ENCODE assay signal across 8 cellular contexts in the genomic region with DNA sequence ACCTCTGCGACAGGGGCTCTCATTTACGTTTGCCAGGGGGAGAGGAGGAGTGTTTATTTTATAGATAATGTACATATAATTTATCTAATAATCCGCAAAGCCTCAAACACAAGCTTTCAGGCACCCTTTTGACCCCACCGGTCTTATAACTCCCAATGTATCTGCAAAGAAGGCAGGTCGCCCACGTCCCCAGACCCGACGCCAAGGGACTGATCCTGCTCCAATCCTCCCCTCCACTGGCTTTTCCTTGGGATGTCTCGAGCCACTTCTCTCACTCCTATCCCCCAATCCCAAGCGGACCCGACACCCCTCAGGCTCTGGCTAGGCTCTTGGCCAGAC. TPM values are rescaled to one million over a fixed set of nuclear protein-coding genes. Genes with fewer than 3 reads are reported as not detected.
DNase-seq lines count a peak whose midpoint lies in the region; ATAC-seq, FAIRE-seq and TF ChIP-seq lines count a peak whose summit lies in the region.

No MANE protein-coding gene starts in this region.

- peak; percentile 16 for ATAC-seq in PC-3

- FAIRE-seq in RCC 7860 (lab: Jason Lieb, UNC) = no peak

- H3K9me3 ChIP-seq in PC-3 (ENCODE audit: low read length) = no peaks in the 10 kb centered on the region
- no peaks in the 10 kb centered on the region for H3K9me3 ChIP-seq in parathyroid adenoma (ENCODE audit: control insufficient read depth, low read length)

- H3K9ac ChIP-seq in PC-3 (ENCODE audit: low read length) (peak overlapping the region; percentile 96), parathyroid adenoma (peak overlapping the region; percentile 96)

- H3K27ac ChIP-seq in PC-3 (ENCODE audit: low read length) (peak overlapping the region; percentile 33; the same call in 1 of the 2 replicates), parathyroid adenoma (peak overlapping the region; percentile 95)

- H3K9me2 ChIP-seq in PC-3 (replicated peaks; ENCODE audit: low read length) = no peaks in the 10 kb centered on the region

- intact Hi-C loops in PC-3 (cut with micrococcal nuclease) = loop anchor here (1.0 to 5.0 kb wide), 3 partner anchors 90 to 545 kb away; a partner anchor contains a TSS

- DNase-seq in activated T-cell treated with anti-CD3 and anti-CD28 coated beads for 4 hours = peak; percentile 1
- DNase-seq in activated T-cell treated with anti-CD3 and anti-CD28 coated beads, Interleukin-2, amount 50 U/mL, for 48 hours = no peak
- DNase-seq in PC-3 = no peak
- no peak for DNase-seq in epithelial cell of esophagus (ENCODE audit: low read depth)
- no peak for DNase-seq in NCI-H69 (lab: John Stamatoyannopoulos, UW)
- no peak for DNase-seq in RCC 7860 (ENCODE audit: low spot score)
- DNase-seq in NCI-H446 treated with DMSO at 0.1 percent for 48 hours (lab: John Stamatoyannopoulos, UW) = no peak

- no peaks in the 10 kb centered on the region for H3F3A ChIP-seq in PC-3 (ENCODE audit: low read length, unreplicated experiment)

- CTCF ChIA-PET in PC-3 (lab: Charles Lee) = no interaction called here

- H3K27me3 ChIP-seq in PC-3 (ENCODE audit: low read length) = no peaks in the 10 kb centered on the region
- no peaks in the 10 kb centered on the region for H3K27me3 ChIP-seq in parathyroid adenoma (ENCODE audit: control insufficient read depth, insufficient read depth, low read length)

- POLR2A ChIA-PET in PC-3 (lab: Charles Lee; ENCODE audit: unreplicated experiment) = interaction anchor here (0.6 kb wide), 1 partner anchor 60 kb away, joined by 3 read pairs; no protein-coding TSS in a partner anchor

- H3K4me3 ChIP-seq in PC-3 (ENCODE audit: low read length) = peak overlapping the region; percentile 75
- peak overlapping the region; percentile 70 for H3K4me3 ChIP-seq in epithelial cell of esophagus (ENCODE audit: low read length)
- peak overlapping the region; percentile 81 for H3K4me3 ChIP-seq in parathyroid adenoma (ENCODE audit: low read depth, low read length)

- peaks cover 19% of the 10 kb centered on the region for H3K4me1 ChIP-seq in PC-3 (ENCODE audit: insufficient read depth, low read length)
- peaks cover 6% of the 10 kb centered on the region for H3K4me1 ChIP-seq in parathyroid adenoma

- peak overlapping the region; percentile 99 for H2AFZ ChIP-seq in PC-3 (ENCODE audit: low read length)
- H2AFZ ChIP-seq in parathyroid adenoma = peak overlapping the region; percentile 99

- peaks cover 46% of the 10 kb centered on the region for H3K79me2 ChIP-seq in PC-3 (ENCODE audit: low read length)
- H3K79me2 ChIP-seq in parathyroid adenoma = peaks cover 27% of the 10 kb centered on the region

- no peak for TF ChIP-seq CTCF in PC-3 (conservative IDR thresholded peaks at IDR 0.05; ENCODE audit: low read depth, low read length)
- TF ChIP-seq CTCF in epithelial cell of esophagus (IDR thresholded peaks at IDR 0.05; ENCODE audit: insufficient read depth, low read depth, low read length, missing control alignments) = no peak
- no peak for TF ChIP-seq CTCF in parathyroid adenoma (IDR thresholded peaks at IDR 0.05)

- H3K4me2 ChIP-seq in PC-3 (ENCODE audit: low read length) (peak overlapping the region; percentile 94), parathyroid adenoma (ENCODE audit: low read length) (peak overlapping the region; percentile 77)

- BruUV-seq in PC-3 (replicated peaks; lab: Mats Ljungman, UMichigan) = TSS peak; percentile 53

- peaks cover 11% of the 10 kb centered on the region; the same call in 1 of the 2 replicates for H3K36me3 ChIP-seq in PC-3 (ENCODE audit: low read depth, low read length)
- H3K36me3 ChIP-seq in parathyroid adenoma (ENCODE audit: control insufficient read depth, insufficient read depth, low read length) = no peaks in the 10 kb centered on the region

- peaks cover 17% of the 10 kb centered on the region; the same call in 1 of the 2 replicates for H4K20me1 ChIP-seq in PC-3 (ENCODE audit: low read length)

RNA-seq across cellular contexts. Expression of a gene that starts 0.5 kb away (rescaled TPM):
- 12.7 and 16.8 TPM in 2 replicates for total RNA-seq in PC-3 (2014; rRNA removed)
